Comparison of ENCODE assay signal across 31 cellular contexts in genomic region chr17:66511125-66511524, GRCh38.
DNase-seq lines count a peak whose midpoint lies in the region; ATAC-seq, FAIRE-seq and TF ChIP-seq lines count a peak whose summit lies in the region.
"Had no signal": no experiment of that assay in that cellular context is flagged by ENCODE, and none has a peak within 500 bp of the region (broad histone marks: within the 10 kb centered on the region; RNA-seq: fewer than 3 reads in every experiment).

No MANE protein-coding gene starts in this region.

- H3K36me3 ChIP-seq in SK-N-SH (replicated peaks in 1 of 2; ENCODE audit: control insufficient read depth in 1 of 2, insufficient read depth in 2 of 2, low read length in 1 of 2), result peaks cover 3 to 23% of the 10 kb centered on the region in 2 experiments
- no peaks in the 10 kb centered on the region for H3K36me3 ChIP-seq in bronchial epithelial cell (ENCODE audit: control insufficient read depth, insufficient read depth, low read length)
- H3K36me3 ChIP-seq: adrenal gland, brain microvascular endothelial cell, esophagus squamous epithelium, gastrocnemius medialis, ovary, tibial artery had no signal

- H3K4me2 ChIP-seq in SK-N-SH, result no peak overlapping the region

- no peak for TF ChIP-seq EP300 in SK-N-SH (IDR thresholded peaks at IDR 0.05; ENCODE audit: borderline replicate concordance in 1 of 2, low read depth in 1 of 2, low read length in 1 of 2)

- no peak overlapping the region for H3K9ac ChIP-seq in SK-N-SH

- no peak overlapping the region for H3K27ac ChIP-seq in SK-N-SH (ENCODE audit: low read depth in 2 of 2, low read length in 1 of 2)
- H3K27ac ChIP-seq: 22Rv1, adrenal gland, brain microvascular endothelial cell, coronary artery, esophagus squamous epithelium, gastrocnemius medialis, HL-60, ovary, tibial artery had no signal

- peak overlapping the region; percentile 10 to 36 for H3K27ac Mint-ChIP-seq in natural killer cell treated with Interleukin-12 subunit alpha and Interleukin-12 subunit beta and Interleukin-15 and Interleukin-18, amount 100 ng/mL, for 72 hours
- no peak overlapping the region for H3K27ac Mint-ChIP-seq in natural killer cell
- H3K27ac Mint-ChIP-seq: CD4-positive, alpha-beta T cell; H9; immature natural killer cell; nephron had no signal

- H3K4me3 ChIP-seq in SK-N-SH (ENCODE audit: low read depth in 2 of 2, low read length in 1 of 2) (no peak overlapping the region), bronchial epithelial cell (ENCODE audit: low read depth, low read length) (no peak overlapping the region)
- H3K4me3 ChIP-seq: adrenal gland, coronary artery, esophagus squamous epithelium, gastrocnemius medialis, ovary, tibial artery had no signal

- H3K4me3 Mint-ChIP-seq in natural killer cell treated with Interleukin-12 subunit alpha and Interleukin-12 subunit beta and Interleukin-15 and Interleukin-18, amount 100 ng/mL, for 72 hours, result no peak overlapping the region
- H3K4me3 Mint-ChIP-seq in natural killer cell, result no peak overlapping the region
- H3K4me3 Mint-ChIP-seq: CD4-positive, alpha-beta T cell; H9; immature natural killer cell; nephron had no signal

- H3K27me3 Mint-ChIP-seq in natural killer cell treated with Interleukin-12 subunit alpha and Interleukin-12 subunit beta and Interleukin-15 and Interleukin-18, amount 100 ng/mL, for 72 hours, result no peaks in the 10 kb centered on the region
- H3K27me3 Mint-ChIP-seq in natural killer cell (ENCODE audit: low read depth in 2 of 2), result no peaks in the 10 kb centered on the region
- H3K27me3 Mint-ChIP-seq: CD4-positive, alpha-beta T cell had no signal

- peaks cover 35 to 44% of the 10 kb centered on the region in 2 donors for H3K4me1 Mint-ChIP-seq in natural killer cell treated with Interleukin-12 subunit alpha and Interleukin-12 subunit beta and Interleukin-15 and Interleukin-18, amount 100 ng/mL, for 72 hours (ENCODE audit: low read depth in 2 of 2)
- H3K4me1 Mint-ChIP-seq in natural killer cell, result peaks cover 18 to 25% of the 10 kb centered on the region in 2 donors

- TF ChIP-seq RAD21 in SK-N-SH (IDR thresholded peaks at IDR 0.05; ENCODE audit: low read length), result no peak

- POLR2A ChIA-PET in SK-N-SH (lab: Yijun Ruan, JAX), result no interaction called here

- CTCF ChIA-PET in SK-N-SH (lab: Yijun Ruan, JAX), result interaction anchor here (1.2 kb wide), 1 partner anchor 13 kb away, joined by 3 read pairs; no protein-coding TSS in a partner anchor

- 89% methylated on average over 3 of the region's 3 CpGs for WGBS in SK-N-SH (ENCODE audit: low lambda C conversion rate)

- no peaks in the 10 kb centered on the region for H3K9me2 ChIP-seq in SK-N-SH

- H3F3A ChIP-seq in SK-N-SH (replicated peaks; ENCODE audit: insufficient read depth), result peaks cover 47% of the 10 kb centered on the region

- DNase-seq in SK-N-SH (no peak), natural killer cell (no peak), bronchial epithelial cell (ENCODE audit: low read depth) (peak; percentile 56), SIG-M5 treated with dmso at 0.1 percent for 504 hours (lab: John Stamatoyannopoulos, UW; ENCODE audit: unreplicated experiment) (no peak)
- no peak for DNase-seq in natural killer cell treated with Interleukin-12 subunit alpha and Interleukin-12 subunit beta and Interleukin-15 and Interleukin-18, amount 100 ng/mL, for 72 hours (ENCODE audit: low spot score)
- DNase-seq: adrenal gland; brain microvascular endothelial cell; CD4-positive, alpha-beta T cell; esophagus squamous epithelium; gastrocnemius medialis; H9; hippocampal formation; immature natural killer cell; left ventricle myocardium superior; midbrain; NCI-H1092; NCI-H2029; NCI-H2227 treated with DMSO at 0.1 percent for 48 hours; NCI-H69; ovary; stimulated activated CD4-positive, alpha-beta T cell treated with anti-CD3 and anti-CD28 coated beads, Interleukin-12 subunit alpha, Interleukin-12 subunit beta, amount 100 ng/mL, for 4 hours; stimulated activated CD4-positive, alpha-beta T cell treated with anti-CD3 and anti-CD28 coated beads, Interleukin-4, amount 100 ng/mL, for 4 hours; stimulated activated naive CD4-positive, alpha-beta T cell treated with Interleukin-2 at 50 U/mL for 16 hours; tibial artery had no signal

- H3K9me3 ChIP-seq in SK-N-SH, result no peaks in the 10 kb centered on the region
- H3K9me3 ChIP-seq: adrenal gland, esophagus squamous epithelium, gastrocnemius medialis, ovary, tibial artery had no signal

- FAIRE-seq in bronchial epithelial cell (lab: Jason Lieb, UNC), result no peak

- H4K20me1 ChIP-seq in SK-N-SH (ENCODE audit: insufficient read depth), result 0 out of 2 replicates have a peak, but pooled peaks cover 7% of the 10 kb centered on the region

- peaks cover 3% of the 10 kb centered on the region for H3K9me3 Mint-ChIP-seq in natural killer cell treated with Interleukin-12 subunit alpha and Interleukin-12 subunit beta and Interleukin-15 and Interleukin-18, amount 100 ng/mL, for 72 hours
- no peaks in the 10 kb centered on the region for H3K9me3 Mint-ChIP-seq in natural killer cell
- H3K9me3 Mint-ChIP-seq: CD4-positive, alpha-beta T cell; immature natural killer cell; nephron had no signal

- H2AFZ ChIP-seq in SK-N-SH (ENCODE audit: low read depth), result no peak overlapping the region

- peaks cover 4 to 34% of the 10 kb centered on the region in 2 experiments for H3K4me1 ChIP-seq in SK-N-SH (ENCODE audit: control insufficient read depth in 1 of 2, insufficient read depth in 2 of 2, low read depth in 1 of 2, low read length in 1 of 2)

- intact Hi-C loops in natural killer cell (cut with micrococcal nuclease), result no loop called here

- peaks cover 100% of the 10 kb centered on the region for H3K79me2 ChIP-seq in SK-N-SH (ENCODE audit: insufficient read depth)

- ATAC-seq in SK-N-SH treated with all-trans-retinoic acid at 6 μM for 48 hours (no peak), natural killer cell (no peak), HG03097 (IDR thresholded peaks at IDR 0.05; ENCODE audit: low FRiP score, unreplicated experiment) (no peak), GM19455 (IDR thresholded peaks at IDR 0.05; ENCODE audit: unreplicated experiment) (no peak)
- no peak for ATAC-seq in natural killer cell treated with Interleukin-12 subunit alpha and Interleukin-12 subunit beta and Interleukin-15 and Interleukin-18, amount 100 ng/mL, for 72 hours
- ATAC-seq: gastrocnemius medialis, left ventricle myocardium superior had no signal

- H3K36me3 Mint-ChIP-seq in natural killer cell treated with Interleukin-12 subunit alpha and Interleukin-12 subunit beta and Interleukin-15 and Interleukin-18, amount 100 ng/mL, for 72 hours, result no peaks in the 10 kb centered on the region
- H3K36me3 Mint-ChIP-seq in natural killer cell, result no peaks in the 10 kb centered on the region

- H3K27me3 ChIP-seq in SK-N-SH (ENCODE audit: insufficient read depth) (no peaks in the 10 kb centered on the region), bronchial epithelial cell (ENCODE audit: control insufficient read depth, insufficient read depth, low read length) (no peaks in the 10 kb centered on the region)
- H3K27me3 ChIP-seq: adrenal gland, brain microvascular endothelial cell, esophagus squamous epithelium, gastrocnemius medialis, ovary, tibial artery had no signal

- no peak for TF ChIP-seq CTCF in SK-N-SH (IDR thresholded peaks at IDR 0.05)
- no peak for TF ChIP-seq CTCF in natural killer cell (IDR thresholded peaks at IDR 0.05)
- no peak for TF ChIP-seq CTCF in bronchial epithelial cell (IDR thresholded peaks at IDR 0.05; ENCODE audit: insufficient read depth, low read length, severe bottlenecking)

TF ChIP-seq in SK-N-SH, 30 proteins besides CTCF, POLR2A, EP300 and RAD21:
- TF ChIP-seq TEAD4 (IDR thresholded peaks at IDR 0.05; ENCODE audit: borderline replicate concordance, insufficient read depth) (no peak), FOSL2 (IDR thresholded peaks at IDR 0.05; ENCODE audit: borderline replicate concordance, low read depth) (peak; percentile 34; the same call in 1 of the 2 replicates), RFX5 (IDR thresholded peaks at IDR 0.05; ENCODE audit: low read length) (no peak)
TF ChIP-seq in SK-N-SH: peak in this region for 1.

TF ChIP-seq in SK-N-SH treated with all-trans-retinoic acid at 6 μM for 48 hours, 23 proteins besides CTCF, POLR2A, EP300 and RAD21 (continues in another document):
- TF ChIP-seq PATZ1 (CRISPR knock-in tag; IDR thresholded peaks at IDR 0.05; ENCODE audit: borderline replicate concordance), result no peak
- no peak for TF ChIP-seq TOX (CRISPR knock-in tag; IDR thresholded peaks at IDR 0.05; ENCODE audit: borderline replicate concordance)
- TF ChIP-seq ZFP3 (CRISPR knock-in tag; IDR thresholded peaks at IDR 0.05), result no peak
- TF ChIP-seq ZC3H10 (CRISPR knock-in tag; IDR thresholded peaks at IDR 0.05), result no peak

Comparison
In these comparisons a context has a peak if more than half of its experiments do, and no peak if none do; other contexts are left out.
1. H3K27ac Mint-ChIP-seq: peak in natural killer cell treated with Interleukin-12 subunit alpha and Interleukin-12 subunit beta and Interleukin-15 and Interleukin-18, amount 100 ng/mL, for 72 hours (2 of 2); none in natural killer cell (0 of 2).